ENCODE assay signal across 8 cellular contexts in genomic region chr16:70430667-70431536, GRCh38. TPM values are rescaled to one million over a fixed set of nuclear protein-coding genes. Genes with fewer than 3 reads are reported as not detected.
DNase-seq lines count a peak whose midpoint lies in the region; ATAC-seq, FAIRE-seq and TF ChIP-seq lines count a peak whose summit lies in the region.

No MANE protein-coding gene starts in this region.

- no peaks in the 10 kb centered on the region for H3K9me2 ChIP-seq in hepatocyte (replicated peaks; ENCODE audit: insufficient read depth)

- H3K4me1 Mint-ChIP-seq in activated T-cell treated with anti-CD3 and anti-CD28 coated beads, Interleukin-2, amount 50 U/mL, for 24 hours (ENCODE audit: low read depth) = peaks cover 72% of the 10 kb centered on the region

- peaks cover 77% of the 10 kb centered on the region for H3K79me2 ChIP-seq in hepatocyte

- DNase-seq in NAMALWA (ENCODE audit: low spot score) = peak; percentile 96
- peak; percentile 55 for DNase-seq in activated T-cell treated with anti-CD3 and anti-CD28 coated beads, Interleukin-2, amount 50 U/mL, for 24 hours
- DNase-seq in hepatocyte (ENCODE audit: low spot score) = peak; percentile 66
- DNase-seq in stimulated activated CD8-positive, alpha-beta memory T cell treated with anti-CD3 and anti-CD28 coated beads, Interleukin-12 subunit alpha, Interleukin-12 subunit beta, amount 100 ng/mL, for 4 hours (ENCODE audit: low read depth) = peak; percentile 37
- DNase-seq in retina = no peak
- no peak for DNase-seq in HTR-8/SVneo (ENCODE audit: insufficient read length, low spot score)

- no peak overlapping the region for H2AFZ ChIP-seq in hepatocyte

- no peaks in the 10 kb centered on the region for H3K27me3 ChIP-seq in hepatocyte

- WGBS in hepatocyte (ENCODE audit: low lambda C conversion rate, missing lambda C conversion rate) = 45% methylated on average over 10 of the region's 11 CpGs

- FAIRE-seq in HTR-8/SVneo (lab: Jason Lieb, UNC) = no peak

- H3K4me2 ChIP-seq in hepatocyte = peak overlapping the region; percentile 61

- no peaks in the 10 kb centered on the region for H3K36me3 ChIP-seq in hepatocyte (replicated peaks; ENCODE audit: insufficient read depth, low read depth)

- peak overlapping the region; percentile 98 for H3K27ac ChIP-seq in hepatocyte

- no peak overlapping the region for H3K4me3 ChIP-seq in hepatocyte

- no peaks in the 10 kb centered on the region for H3K27me3 Mint-ChIP-seq in activated T-cell treated with anti-CD3 and anti-CD28 coated beads, Interleukin-2, amount 50 U/mL, for 24 hours

- H3K9me3 ChIP-seq in hepatocyte (ENCODE audit: low read depth) = no peaks in the 10 kb centered on the region

- H3K4me1 ChIP-seq in hepatocyte (ENCODE audit: insufficient read depth) = peaks cover 78% of the 10 kb centered on the region

- H4K20me1 ChIP-seq in hepatocyte (ENCODE audit: insufficient read depth, poor library complexity, severe bottlenecking) = peaks cover 6% of the 10 kb centered on the region

- peaks cover 12% of the 10 kb centered on the region for H3K36me3 Mint-ChIP-seq in activated T-cell treated with anti-CD3 and anti-CD28 coated beads, Interleukin-2, amount 50 U/mL, for 24 hours (ENCODE audit: low read depth)

- H3K9me3 Mint-ChIP-seq in activated T-cell treated with anti-CD3 and anti-CD28 coated beads, Interleukin-2, amount 50 U/mL, for 24 hours = no peaks in the 10 kb centered on the region

- ATAC-seq in GM18499 (IDR thresholded peaks at IDR 0.05; ENCODE audit: insufficient read depth, unreplicated experiment) (peak; percentile 38), HG02571 (IDR thresholded peaks at IDR 0.05; ENCODE audit: unreplicated experiment) (peak; percentile 41)

- H3K4me3 Mint-ChIP-seq in activated T-cell treated with anti-CD3 and anti-CD28 coated beads, Interleukin-2, amount 50 U/mL, for 24 hours = peak overlapping the region; percentile 60

- no peak for TF ChIP-seq CTCF in hepatocyte (IDR thresholded peaks at IDR 0.05; ENCODE audit: poor library complexity)

- peak overlapping the region; percentile 88 for H3K27ac Mint-ChIP-seq in activated T-cell treated with anti-CD3 and anti-CD28 coated beads, Interleukin-2, amount 50 U/mL, for 24 hours

RNA-seq across cellular contexts. Expression of gene ST3GAL2, which starts 8.0 kb away (rescaled TPM):
- total RNA-seq in hepatocyte = 24.2 and 29.2 TPM in 2 replicates
- polyA plus RNA-seq in hepatocyte = 20.8 and 25.6 TPM in 2 replicates

RNA-seq across cellular contexts. Expression of gene FCSK, which starts 23.5 kb away (rescaled TPM):
- 13.3 and 25.9 TPM in 2 replicates for total RNA-seq in hepatocyte
- 12.1 and 15.7 TPM in 2 replicates for polyA plus RNA-seq in hepatocyte

Comparison
In these comparisons a context has a peak if more than half of its experiments do, and no peak if none do; other contexts are left out.
1. DNase-seq: peak in NAMALWA (single experiment), activated T-cell treated with anti-CD3 and anti-CD28 coated beads, Interleukin-2, amount 50 U/mL, for 24 hours (single experiment), hepatocyte (single experiment) and stimulated activated CD8-positive, alpha-beta memory T cell treated with anti-CD3 and anti-CD28 coated beads, Interleukin-12 subunit alpha, Interleukin-12 subunit beta, amount 100 ng/mL, for 4 hours (single experiment); none in retina (single experiment) and HTR-8/SVneo (single experiment).